ENCODE assay signal across 15 cellular contexts in genomic region chr10:2122431-2123124, GRCh38.
DNase-seq lines count a peak whose midpoint lies in the region; ATAC-seq, FAIRE-seq and TF ChIP-seq lines count a peak whose summit lies in the region.
"Had no signal": no experiment of that assay in that cellular context is flagged by ENCODE, and none has a peak within 500 bp of the region (broad histone marks: within the 10 kb centered on the region; RNA-seq: fewer than 3 reads in every experiment).

No MANE protein-coding gene starts in this region.

- H3F3A ChIP-seq in GM23338 (replicated peaks; ENCODE audit: low read depth) = no peaks in the 10 kb centered on the region
- H3F3A ChIP-seq in PC-9 (ENCODE audit: insufficient read depth, low read depth) = no peaks in the 10 kb centered on the region

- H4K20me1 ChIP-seq in GM23338 (replicated peaks; ENCODE audit: insufficient read depth) (no peaks in the 10 kb centered on the region), PC-9 (ENCODE audit: insufficient read depth) (no peaks in the 10 kb centered on the region)

- H3K4me3 ChIP-seq in GM23338 (no peak overlapping the region), epithelial cell of esophagus (ENCODE audit: low read length) (no peak overlapping the region), PC-9 (no peak overlapping the region)

- BruUV-seq in PC-9 (replicated peaks; lab: Mats Ljungman, UMichigan) = no TSS peak

- H3K79me2 ChIP-seq in GM23338 (replicated peaks; ENCODE audit: insufficient read depth) = no peaks in the 10 kb centered on the region
- no peaks in the 10 kb centered on the region for H3K79me2 ChIP-seq in PC-9 (ENCODE audit: low read depth)

- peaks cover 5% of the 10 kb centered on the region for H3K4me1 Mint-ChIP-seq in GM23338
- H3K4me1 Mint-ChIP-seq: CD8-positive, alpha-beta memory T cell had no signal

- no peaks in the 10 kb centered on the region for H3K4me1 ChIP-seq in GM23338 (ENCODE audit: insufficient read depth)
- H3K4me1 ChIP-seq in PC-9 (replicated peaks; ENCODE audit: insufficient read depth) = no peaks in the 10 kb centered on the region

- ATAC-seq in GM23338 = no peak
- no peak for ATAC-seq in left colon

- H3K27ac Mint-ChIP-seq in GM23338 = no peak overlapping the region
- H3K27ac Mint-ChIP-seq: CD8-positive, alpha-beta memory T cell had no signal

- no peak for DNase-seq in GM23338 (ENCODE audit: low spot score)
- DNase-seq in RCC 7860 (ENCODE audit: low spot score) = peak; percentile 64
- DNase-seq in epithelial cell of esophagus (ENCODE audit: low read depth) = peak; percentile 40
- DNase-seq in kidney tubule cell (ENCODE audit: low spot score) = peak; percentile 72
- DNase-seq in COLO668 (lab: John Stamatoyannopoulos, UW; ENCODE audit: unreplicated experiment) = no peak
- DNase-seq in PC-9 = no peak
- DNase-seq in left colon = no peak
- DNase-seq: CD8-positive, alpha-beta memory T cell; DMS 273 treated with DMSO at 0.1 percent for 48 hours; Karpas-422; MV-4-11; NCI-H1417 treated with DMSO at 0.1 percent for 48 hours; NCI-H2029 treated with DMSO at 0.1 percent for 48 hours; NCI-H510A treated with DMSO at 0.1 percent for 48 hours; SK-N-SH had no signal

- no peaks in the 10 kb centered on the region for H3K36me3 ChIP-seq in GM23338 (ENCODE audit: insufficient read depth)
- H3K36me3 ChIP-seq in PC-9 (ENCODE audit: low read depth) = no peaks in the 10 kb centered on the region

- H3K9me3 ChIP-seq in PC-9 (ENCODE audit: insufficient read depth, low read depth) = no peaks in the 10 kb centered on the region
- H3K9me3 ChIP-seq: SK-N-SH had no signal

- H3K27me3 Mint-ChIP-seq in GM23338 (ENCODE audit: insufficient read depth, low read depth, poor library complexity) = peaks cover 2% of the 10 kb centered on the region

- intact Hi-C loops in PC-9 (cut with micrococcal nuclease; ENCODE audit: unreplicated experiment) (no loop called here), left colon (cut with DNase I, micrococcal nuclease) (no loop called here)

- no peaks in the 10 kb centered on the region for H3K27me3 ChIP-seq in GM23338 (ENCODE audit: insufficient read depth)
- H3K27me3 ChIP-seq in PC-9 (ENCODE audit: insufficient read depth, low read depth) = no peaks in the 10 kb centered on the region

- H3K9me2 ChIP-seq in GM23338 (ENCODE audit: insufficient read depth) (peaks cover 2% of the 10 kb centered on the region; the same call in 1 of the 2 replicates), PC-9 (ENCODE audit: insufficient read depth) (no peaks in the 10 kb centered on the region)
- H3K9me2 ChIP-seq: SK-N-SH had no signal

- peaks cover 2% of the 10 kb centered on the region for H3K36me3 Mint-ChIP-seq in GM23338 (ENCODE audit: low read depth)
- H3K36me3 Mint-ChIP-seq: CD8-positive, alpha-beta memory T cell had no signal

- H3K27ac ChIP-seq in GM23338 (ENCODE audit: low read depth) (no peak overlapping the region), PC-9 (no peak overlapping the region)

- H3K4me3 Mint-ChIP-seq in GM23338 = no peak overlapping the region
- H3K4me3 Mint-ChIP-seq: CD8-positive, alpha-beta memory T cell had no signal

- CTCF ChIA-PET in PC-9 (lab: Charles Lee) = no interaction called here

- 0 out of 2 replicates have a peak overlapping the region, but pooled peaks have one; percentile 14 for H2AFZ ChIP-seq in GM23338
- no peak overlapping the region for H2AFZ ChIP-seq in PC-9

- FAIRE-seq in RCC 7860 (lab: Jason Lieb, UNC) = peak; percentile 79

- peaks cover 3% of the 10 kb centered on the region for H3K9me3 Mint-ChIP-seq in GM23338

- POLR2A ChIA-PET in PC-9 (lab: Charles Lee; ENCODE audit: unreplicated experiment) = no interaction called here

- no peak overlapping the region for H3K4me2 ChIP-seq in GM23338
- no peak overlapping the region for H3K4me2 ChIP-seq in PC-9
- H3K4me2 ChIP-seq: SK-N-SH had no signal

- no peak for TF ChIP-seq CTCF in GM23338 (conservative IDR thresholded peaks at IDR 0.05; ENCODE audit: low read depth in 2 of 2)
- TF ChIP-seq CTCF in epithelial cell of esophagus (IDR thresholded peaks at IDR 0.05; ENCODE audit: insufficient read depth, low read depth, low read length, missing control alignments) = no peak
- no peak for TF ChIP-seq CTCF in PC-9 (conservative IDR thresholded peaks at IDR 0.05)

TF ChIP-seq in GM23338, 12 proteins besides CTCF, POLR2A, EP300 and RAD21:
- TF ChIP-seq JUNB (IDR thresholded peaks at IDR 0.05; ENCODE audit: unreplicated experiment) (no peak), POLR2AphosphoS5 (IDR thresholded peaks at IDR 0.05; ENCODE audit: low read depth) (no peak), EZH2phosphoT487 (IDR thresholded peaks at IDR 0.05; ENCODE audit: unreplicated experiment) (no peak), ZNF331 (CRISPR knock-in tag; IDR thresholded peaks at IDR 0.05; ENCODE audit: low read depth) (no peak)

Comparison
In these comparisons a context has a peak if more than half of its experiments do, and no peak if none do; other contexts are left out.
1. DNase-seq: peak in RCC 7860 (single experiment), epithelial cell of esophagus (single experiment) and kidney tubule cell (single experiment); none in GM23338 (single experiment), COLO668 (single experiment), PC-9 (0 of 2) and left colon (0 of 2).